23 cellular contexts compared by ENCODE assay signal in the genomic region with DNA sequence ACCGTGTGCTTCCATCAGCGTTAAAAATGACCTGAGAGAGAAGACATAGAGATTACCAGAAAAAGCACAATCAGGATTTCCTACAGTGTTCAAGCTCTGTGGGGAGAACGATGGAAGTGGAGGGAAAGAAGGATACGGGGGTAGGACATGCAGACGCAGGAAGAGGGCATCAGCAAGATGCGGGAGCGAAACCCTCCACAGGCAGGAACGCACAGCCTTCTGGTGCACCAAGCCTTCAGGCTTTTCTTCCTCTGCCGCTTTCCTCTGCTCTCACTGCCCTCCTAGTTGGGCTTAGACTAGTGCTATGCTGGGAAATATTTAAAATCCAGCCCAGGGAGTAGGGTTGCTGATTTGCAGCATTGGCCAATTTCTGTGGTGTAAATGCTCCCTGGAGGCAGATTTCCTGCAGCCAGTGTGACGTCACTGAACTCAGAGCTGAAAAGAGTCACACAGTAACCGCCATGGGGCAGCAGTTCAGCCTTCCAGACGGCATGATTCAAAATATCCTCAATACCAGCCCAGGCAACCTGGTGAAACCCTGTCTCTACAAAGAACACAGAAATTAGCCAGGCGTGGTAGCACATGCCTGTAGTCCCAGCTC.
"Had no signal": no experiment of that assay in that cellular context is flagged by ENCODE, and none has a peak within 500 bp of the region (broad histone marks: within the 10 kb centered on the region; RNA-seq: fewer than 3 reads in every experiment).

No MANE protein-coding gene starts in this region.

- ATAC-seq: activated T-cell treated with anti-CD3 and anti-CD28 coated beads, Interleukin-2, amount 50 U/mL, for 72 hours; naive thymus-derived CD4-positive, alpha-beta T cell; upper lobe of right lung had no signal

- H3K27ac Mint-ChIP-seq: activated CD4-positive, alpha-beta memory T cell treated with anti-CD3 and anti-CD28 coated beads for 36 hours; activated naive CD4-positive, alpha-beta T cell treated with anti-CD3 and anti-CD28 coated beads for 36 hours; activated naive CD8-positive, alpha-beta T cell treated with anti-CD3 and anti-CD28 coated beads, Interleukin-2, amount 10 ng/mL, durations not matched to agents 7 days and 5 days; activated T-cell treated with anti-CD3 and anti-CD28 coated beads, Interleukin-2, amount 50 U/mL, for 72 hours; endodermal cell; naive thymus-derived CD4-positive, alpha-beta T cell; neural progenitor cell; T-helper 1 cell treated with Interleukin-12 subunit alpha and Interleukin-12 subunit beta and Interleukin-4 antibody, amounts not matched to agents 30 μg/mL and 1 μg/mL, for 36 hours had no signal

- H3K27ac ChIP-seq: breast epithelium, coronary artery, left ventricle myocardium inferior, neural progenitor cell, sigmoid colon, testis, upper lobe of right lung had no signal

- H3K27me3 Mint-ChIP-seq: activated CD4-positive, alpha-beta memory T cell treated with anti-CD3 and anti-CD28 coated beads for 36 hours; activated naive CD8-positive, alpha-beta T cell treated with anti-CD3 and anti-CD28 coated beads, Interleukin-2, amount 10 ng/mL, durations not matched to agents 7 days and 5 days had no signal

- H3K27me3 ChIP-seq: neural progenitor cell, sigmoid colon, testis, upper lobe of right lung had no signal

- H3K4me3 Mint-ChIP-seq: activated CD4-positive, alpha-beta memory T cell treated with anti-CD3 and anti-CD28 coated beads for 36 hours; activated naive CD4-positive, alpha-beta T cell treated with anti-CD3 and anti-CD28 coated beads for 36 hours; activated naive CD8-positive, alpha-beta T cell treated with anti-CD3 and anti-CD28 coated beads, Interleukin-2, amount 10 ng/mL, durations not matched to agents 7 days and 5 days; activated T-cell treated with anti-CD3 and anti-CD28 coated beads, Interleukin-2, amount 50 U/mL, for 72 hours; endodermal cell; naive thymus-derived CD4-positive, alpha-beta T cell; T-helper 1 cell treated with Interleukin-12 subunit alpha and Interleukin-12 subunit beta and Interleukin-4 antibody, amounts not matched to agents 30 μg/mL and 1 μg/mL, for 36 hours had no signal

- DNase-seq: activated CD4-positive, alpha-beta memory T cell treated with anti-CD3 and anti-CD28 coated beads for 36 hours; activated CD4-positive, alpha-beta T cell treated with anti-CD3 and anti-CD28 coated beads for 48 hours; activated effector memory CD4-positive, alpha-beta T cell treated with Interleukin-2 at 50 U/mL for 16 hours; activated naive CD4-positive, alpha-beta T cell treated with anti-CD3 and anti-CD28 coated beads for 36 hours; activated naive CD8-positive, alpha-beta T cell treated with anti-CD3 and anti-CD28 coated beads, Interleukin-2, amount 10 ng/mL, durations not matched to agents 7 days and 5 days; activated T-cell treated with anti-CD3 and anti-CD28 coated beads, Interleukin-2, amount 50 U/mL, for 72 hours; amniotic stem cell; endodermal cell; hippocampal formation; left ventricle myocardium inferior; naive thymus-derived CD4-positive, alpha-beta T cell; posterior cingulate gyrus; sigmoid colon; stimulated activated CD4-positive, alpha-beta T cell treated with anti-CD3 and anti-CD28 coated beads, Interleukin-2, amount 100 ng/mL, for 48 hours; stimulated activated CD8-positive, alpha-beta memory T cell treated with anti-CD3 and anti-CD28 coated beads, Interleukin-4, amount 100 ng/mL, for 48 hours; stimulated activated naive CD4-positive, alpha-beta T cell; testis; upper lobe of right lung had no signal

- H3K9me3 ChIP-seq: left ventricle myocardium inferior, testis, upper lobe of right lung had no signal

- H3K36me3 Mint-ChIP-seq: activated CD4-positive, alpha-beta memory T cell treated with anti-CD3 and anti-CD28 coated beads for 36 hours; activated naive CD8-positive, alpha-beta T cell treated with anti-CD3 and anti-CD28 coated beads, Interleukin-2, amount 10 ng/mL, durations not matched to agents 7 days and 5 days; naive thymus-derived CD4-positive, alpha-beta T cell had no signal

- H3K9me3 Mint-ChIP-seq: activated CD4-positive, alpha-beta memory T cell treated with anti-CD3 and anti-CD28 coated beads for 36 hours; T-helper 1 cell treated with Interleukin-12 subunit alpha and Interleukin-12 subunit beta and Interleukin-4 antibody, amounts not matched to agents 30 μg/mL and 1 μg/mL, for 36 hours had no signal

- H3K4me3 ChIP-seq: breast epithelium, coronary artery, left ventricle myocardium inferior, neural progenitor cell, sigmoid colon, smooth muscle cell, testis, upper lobe of right lung had no signal

- H3K4me1 ChIP-seq: breast epithelium, sigmoid colon, testis, upper lobe of right lung had no signal

- H3K36me3 ChIP-seq: breast epithelium, left ventricle myocardium inferior, neural progenitor cell, sigmoid colon, upper lobe of right lung had no signal

- H3K4me1 Mint-ChIP-seq: activated naive CD8-positive, alpha-beta T cell treated with anti-CD3 and anti-CD28 coated beads, Interleukin-2, amount 10 ng/mL, durations not matched to agents 7 days and 5 days; naive thymus-derived CD4-positive, alpha-beta T cell had no signal
